34 cellular contexts compared by ENCODE assay signal in genomic region chr17:18106211-18106610, GRCh38. TPM values are rescaled to one million over a fixed set of nuclear protein-coding genes. Genes with fewer than 3 reads are reported as not detected.
"Had no signal": no experiment of that assay in that cellular context is flagged by ENCODE, and none has a peak within 500 bp of the region (broad histone marks: within the 10 kb centered on the region; RNA-seq: fewer than 3 reads in every experiment).

No MANE protein-coding gene starts in this region.

- H3K27me3 ChIP-seq: adrenal gland, body of pancreas, breast epithelium had no signal

- H3K27ac Mint-ChIP-seq: activated B cell treated with CpG ODN at 0.5 μM for 24 hours; activated CD4-positive, alpha-beta memory T cell treated with anti-CD3 and anti-CD28 coated beads for 36 hours; activated naive CD4-positive, alpha-beta T cell treated with anti-CD3 and anti-CD28 coated beads for 36 hours; activated T-helper 1 cell treated with anti-CD3 and anti-CD28 coated beads, Interleukin-12 subunit alpha, Interleukin-12 subunit beta, Interleukin-2, Interleukin-4 antibody, amounts not matched to agents 30 ng/mL and 10 ng/mL and 1 ng/mL, durations not matched to agents 14 hours and 24 hours and 36 hours; T-cell; T-helper 17 cell had no signal

- H3K36me3 ChIP-seq: breast epithelium had no signal

- FAIRE-seq: astrocyte, RCC 7860 had no signal

- H3K4me3 ChIP-seq: adrenal gland, body of pancreas, breast epithelium, PC-9 had no signal

- H3K27me3 Mint-ChIP-seq: activated B cell treated with CpG ODN at 0.5 μM for 24 hours; activated CD4-positive, alpha-beta memory T cell treated with anti-CD3 and anti-CD28 coated beads for 36 hours; T-cell; T-helper 17 cell had no signal

- H3K4me1 Mint-ChIP-seq: T-cell had no signal

- H3K27ac ChIP-seq: adrenal gland, body of pancreas, breast epithelium, PC-9, VCaP had no signal

- H3K9me3 ChIP-seq: adrenal gland, body of pancreas, breast epithelium had no signal

- H3K4me3 Mint-ChIP-seq: activated B cell treated with CpG ODN at 0.5 μM for 24 hours; activated CD4-positive, alpha-beta memory T cell treated with anti-CD3 and anti-CD28 coated beads for 36 hours; activated naive CD4-positive, alpha-beta T cell treated with anti-CD3 and anti-CD28 coated beads for 36 hours; activated T-cell treated with anti-CD3 and anti-CD28 coated beads, Interleukin-2, amount 50 U/mL, for 4 hours; activated T-helper 1 cell treated with anti-CD3 and anti-CD28 coated beads, Interleukin-12 subunit alpha, Interleukin-12 subunit beta, Interleukin-2, Interleukin-4 antibody, amounts not matched to agents 30 ng/mL and 10 ng/mL and 1 ng/mL, durations not matched to agents 14 hours and 24 hours and 36 hours; T-cell; T-helper 17 cell had no signal

- H3K4me1 ChIP-seq: adrenal gland, body of pancreas, breast epithelium had no signal

- H3K9me3 Mint-ChIP-seq: activated B cell treated with CpG ODN at 0.5 μM for 24 hours; activated CD4-positive, alpha-beta memory T cell treated with anti-CD3 and anti-CD28 coated beads for 36 hours; activated naive CD4-positive, alpha-beta T cell treated with anti-CD3 and anti-CD28 coated beads for 36 hours; activated naive CD4-positive, alpha-beta T cell treated with anti-CD3 and anti-CD28 coated beads, Interleukin-2, amount 50 U/mL, for 72 hours; activated T-cell treated with anti-CD3 and anti-CD28 coated beads, Interleukin-2, amount 50 U/mL, for 4 hours; activated T-helper 1 cell treated with anti-CD3 and anti-CD28 coated beads, Interleukin-12 subunit alpha, Interleukin-12 subunit beta, Interleukin-2, Interleukin-4 antibody, amounts not matched to agents 30 ng/mL and 10 ng/mL and 1 ng/mL, durations not matched to agents 14 hours and 24 hours and 36 hours; T-cell had no signal

- DNase-seq: activated B cell treated with CpG ODN at 0.5 μM for 24 hours; activated CD4-positive, alpha-beta memory T cell treated with anti-CD3 and anti-CD28 coated beads for 36 hours; activated CD4-positive, alpha-beta T cell treated with anti-CD3 and anti-CD28 coated beads for 4 hours; activated CD4-positive, alpha-beta T cell treated with anti-CD3 and anti-CD28 coated beads, Interleukin-2, amount 50 U/mL, for 1 hour; activated CD4-positive, CD25-positive, alpha-beta regulatory T cell treated with anti-CD3 and anti-CD28 coated beads, Interleukin-2, amount 50 U/mL, for 72 hours; activated CD8-positive, alpha-beta memory T cell treated with anti-CD3 and anti-CD28 coated beads, Interleukin-2, amount 50 U/mL, for 4 hours; activated gamma-delta T cell treated with Interleukin-2 at 50 U/mL for 16 hours; activated naive CD4-positive, alpha-beta T cell treated with anti-CD3 and anti-CD28 coated beads for 36 hours; activated T-cell treated with anti-CD3 and anti-CD28 coated beads for 4 hours; activated T-cell treated with anti-CD3 and anti-CD28 coated beads, Interleukin-2, amount 50 U/mL, for 4 hours; adrenal gland; body of pancreas; cerebellar nuclear complex; NCI-H1105 treated with DMSO at 0.1 percent for 48 hours; NCI-H1436; NCI-H1694; NCI-H2029; NCI-H2107; NCI-H2171; NCI-H510A; NCI-H526; NCI-H748 treated with DMSO at 0.1 percent for 48 hours; PC-9; SIG-M5; T-cell; T-helper 17 cell had no signal

- ATAC-seq: activated naive CD4-positive, alpha-beta T cell treated with anti-CD3 and anti-CD28 coated beads, Interleukin-2, amount 50 U/mL, for 72 hours; activated T-cell treated with anti-CD3 and anti-CD28 coated beads, Interleukin-2, amount 50 U/mL, for 4 hours; body of pancreas; SK-N-SH treated with all-trans-retinoic acid at 6 μM for 48 hours; T-cell; T-helper 17 cell had no signal

RNA-seq across cellular contexts. Expression of gene MYO15A, which starts 2.3 kb away (rescaled TPM):
- total RNA-seq: M059J had no signal
